In genomic region chr13:30394798-30395191, GRCh38 we compare ENCODE assay signal across 8 cellular contexts. TPM values are rescaled to one million over a fixed set of nuclear protein-coding genes. Genes with fewer than 3 reads are reported as not detected.
DNase-seq lines count a peak whose midpoint lies in the region; ATAC-seq and TF ChIP-seq lines count a peak whose summit lies in the region.

No MANE protein-coding gene starts in this region.

- H3K4me1 ChIP-seq in adrenal gland (replicated peaks in 1 of 2): peaks cover 4 to 13% of the 10 kb centered on the region in 2 donors

- H3K36me3 ChIP-seq in BJ (ENCODE audit: control insufficient read depth, insufficient read depth, low read length) (no peaks in the 10 kb centered on the region), adrenal gland (replicated peaks in 1 of 2) (no peaks in the 10 kb centered on the region)

- TF ChIP-seq CTCF in BJ (IDR thresholded peaks at IDR 0.05; ENCODE audit: insufficient read depth, low read depth, low read length) (no peak), adrenal gland (IDR thresholded peaks at IDR 0.05) (peak in 3 of 6 experiments; percentile 6 to 17 (median 6))

- H3K27me3 ChIP-seq in BJ (ENCODE audit: control insufficient read depth, insufficient read depth, low read length): no peaks in the 10 kb centered on the region
- no peaks in the 10 kb centered on the region for H3K27me3 ChIP-seq in adrenal gland

- H3K27ac ChIP-seq in adrenal gland: peak overlapping the region; percentile 69 to 93 (median 88)
- H3K27ac ChIP-seq in substantia nigra (ENCODE audit: low read depth, low read length, poor library complexity, severe bottlenecking): peak overlapping the region; percentile 58

- H3K4me3 ChIP-seq in BJ (ENCODE audit: low read depth, low read length) (peak overlapping the region; percentile 52), adrenal gland (peak overlapping the region in 3 of 4 donors; percentile 20 to 67 (median 32))

- WGBS in adrenal gland, 4 donors: 1 to 2% (median 2%) methylated on average over 6 of the region's 6 CpGs

- POLR2A ChIA-PET in BJ (lab: Charles Lee): interaction anchor here (0.7 kb wide), 1 partner anchor 30 kb away, joined by 3 read pairs; no protein-coding TSS in a partner anchor

- CTCF ChIA-PET in BJ (lab: Yijun Ruan, JAX): interaction anchor here (0.7 to 1.8 kb wide), 2 partner anchors 36 to 88 kb away, joined by 3 to 5 read pairs; no protein-coding TSS in a partner anchor

- no peak for TF ChIP-seq POLR2A in adrenal gland (IDR thresholded peaks at IDR 0.05)

- no peak for DNase-seq in BJ (ENCODE audit: low read depth)
- DNase-seq in adrenal gland: no peak
- no peak for DNase-seq in left colon
- DNase-seq in substantia nigra (lab: John Stamatoyannopoulos, UW): no peak
- no peak for DNase-seq in NCI-H2171 (lab: John Stamatoyannopoulos, UW)
- no peak for DNase-seq in activated CD4-positive, alpha-beta T cell treated with anti-CD3 and anti-CD28 coated beads, Interleukin-2, amount 50 U/mL, for 4 hours

- ATAC-seq in GM19463 (IDR thresholded peaks at IDR 0.05; ENCODE audit: unreplicated experiment): peak; percentile 62
- peak; percentile 73 for ATAC-seq in HG03521 (IDR thresholded peaks at IDR 0.05; ENCODE audit: unreplicated experiment)
- ATAC-seq in left colon: peak; percentile 39

- intact Hi-C loops in adrenal gland (cut with DNase I): no loop called here
- intact Hi-C loops in left colon (cut with DNase I, micrococcal nuclease): no loop called here

- no peaks in the 10 kb centered on the region for H3K9me3 ChIP-seq in adrenal gland (replicated peaks in 1 of 3)

RNA-seq across cellular contexts. Expression of gene UBE2L5, which starts 27.5 kb away (rescaled TPM):
- polyA plus RNA-seq in BJ (2011; rRNA removed): 0.31 TPM in 1 of 2 replicates, not detected in the other
- not detected in 2 replicates for polyA minus RNA-seq in BJ (2011; rRNA and poly(A)+ RNA removed)
- total RNA-seq in adrenal gland: under 1 TPM in 1 of 8 donors, not detected in 7; 0.18 TPM
- polyA plus RNA-seq in adrenal gland: under 1 TPM in 2 of 3 donors, not detected in 1; 0.03 to 0.16 TPM
- total RNA-seq in left colon: not detected
